In the genomic region with DNA sequence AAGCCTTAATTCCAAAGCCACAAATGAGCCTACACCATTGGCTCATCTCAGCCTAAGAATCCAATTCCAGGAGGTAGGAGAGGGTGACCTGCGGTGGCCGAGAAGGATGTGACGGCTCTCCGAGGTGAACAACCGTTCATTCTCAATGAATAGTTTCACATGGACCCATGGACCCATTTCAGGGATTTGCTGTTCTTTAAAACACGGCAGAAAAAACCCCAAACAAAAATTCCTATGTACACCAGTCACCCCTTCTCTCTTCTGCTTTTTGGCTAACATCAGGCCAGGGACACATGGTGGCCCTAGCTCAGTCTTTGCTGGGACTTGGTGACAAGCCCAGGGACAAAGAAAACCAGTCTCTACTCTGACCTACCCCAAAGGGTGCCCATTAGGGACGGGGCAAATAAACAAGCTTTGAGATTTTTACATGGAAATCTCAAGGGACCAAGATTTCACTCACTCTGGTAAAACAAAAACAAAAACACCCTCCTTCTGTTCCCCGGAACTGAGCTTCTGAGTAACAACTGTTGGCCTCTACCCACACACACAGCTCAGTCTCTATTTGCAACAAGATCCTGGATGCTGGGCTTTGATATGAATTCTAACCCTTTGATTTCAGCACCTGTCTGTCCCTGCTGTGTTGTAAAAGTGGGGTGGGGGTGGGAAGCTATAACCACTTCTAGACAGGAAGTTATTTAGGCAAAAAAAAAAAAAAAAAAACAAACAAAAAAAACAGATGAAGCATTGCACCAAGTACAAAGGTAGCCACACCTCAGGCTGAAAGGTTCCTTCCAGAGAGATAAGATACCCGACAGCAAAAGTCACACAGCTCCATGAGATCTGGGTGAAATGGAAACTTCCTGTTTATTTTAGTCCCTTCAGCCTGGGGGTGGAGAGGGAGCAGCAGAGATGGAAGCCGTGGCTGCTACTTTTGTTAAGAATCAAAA, we compare ENCODE assay signal across 8 cellular contexts. TPM values are rescaled to one million over a fixed set of nuclear protein-coding genes. Genes with fewer than 3 reads are reported as not detected.
DNase-seq lines count a peak whose midpoint lies in the region; ATAC-seq and TF ChIP-seq lines count a peak whose summit lies in the region.

No MANE protein-coding gene starts in this region.

- H3K27ac Mint-ChIP-seq in activated CD8-positive, alpha-beta T cell treated with anti-CD3 and anti-CD28 coated beads, Interleukin-2, amount 10 ng/mL, durations not matched to agents 7 days and 5 days: peak overlapping the region; percentile 86

- TF ChIP-seq RAD21 in liver (IDR thresholded peaks at IDR 0.05): no peak

- WGBS in liver: 63% methylated on average over 10 of the region's 10 CpGs

- in situ Hi-C loops in ACHN (cut with HindIII; ENCODE audit: low pct_ligation_motif_present, low pct_unique_long_range_greater_than_20kb, low sequenced_read_pairs): no loop called here

- peak; percentile 82 for ATAC-seq in activated CD8-positive, alpha-beta T cell treated with anti-CD3 and anti-CD28 coated beads, Interleukin-2, amount 10 ng/mL, durations not matched to agents 7 days and 5 days
- no peak for ATAC-seq in GM18498 (IDR thresholded peaks at IDR 0.05; ENCODE audit: unreplicated experiment)

- H3K27ac ChIP-seq in HUES48 (ENCODE audit: low read depth, low read length) (peak overlapping the region; percentile 59), liver (ENCODE audit: low read depth in 1 of 2, low read length in 2 of 2) (peak overlapping the region; percentile 72 to 73)

- H3K9me3 ChIP-seq in HUES48 (ENCODE audit: control insufficient read depth, insufficient read depth, low read length): no peaks in the 10 kb centered on the region; the same call in 1 of the 2 replicates
- H3K9me3 ChIP-seq in liver (ENCODE audit: control insufficient read depth in 4 of 4, low read length in 3 of 4): no peaks in the 10 kb centered on the region

- peaks cover 16% of the 10 kb centered on the region for H3K4me1 Mint-ChIP-seq in activated CD8-positive, alpha-beta T cell treated with anti-CD3 and anti-CD28 coated beads, Interleukin-2, amount 10 ng/mL, durations not matched to agents 7 days and 5 days (ENCODE audit: low read depth)

- DNase-seq in ACHN (peak; percentile 4), NAMALWA (ENCODE audit: low spot score) (no peak), retina (no peak), SKM-1 (lab: John Stamatoyannopoulos, UW; ENCODE audit: unreplicated experiment) (no peak)
- DNase-seq in activated CD8-positive, alpha-beta T cell treated with anti-CD3 and anti-CD28 coated beads, Interleukin-2, amount 10 ng/mL, durations not matched to agents 7 days and 5 days: peak; percentile 28

- H3K4me1 ChIP-seq in HUES48 (ENCODE audit: control insufficient read depth, insufficient read depth, low read length) (peaks cover 22% of the 10 kb centered on the region), liver (ENCODE audit: control insufficient read depth in 4 of 4, insufficient read depth in 4 of 4, low read length in 3 of 4) (peaks cover 0 to 6% (median 4%) of the 10 kb centered on the region in 4 donors)

- H3K9me3 Mint-ChIP-seq in activated CD8-positive, alpha-beta T cell treated with anti-CD3 and anti-CD28 coated beads, Interleukin-2, amount 10 ng/mL, durations not matched to agents 7 days and 5 days (ENCODE audit: insufficient read depth): no peaks in the 10 kb centered on the region

- no peak overlapping the region for H3K4me3 ChIP-seq in HUES48 (ENCODE audit: low read depth, low read length)
- no peak overlapping the region for H3K4me3 ChIP-seq in liver (ENCODE audit: low read depth in 1 of 3, low read length in 3 of 3)

- H3K9ac ChIP-seq in HUES48 (ENCODE audit: low read depth, low read length) (peak overlapping the region; percentile 5; the same call in 1 of the 2 replicates), liver (ENCODE audit: low read depth in 1 of 2, low read length in 2 of 2) (peak overlapping the region in 1 of 2 donors; percentile 72)

- no peaks in the 10 kb centered on the region for H3K27me3 Mint-ChIP-seq in activated CD8-positive, alpha-beta T cell treated with anti-CD3 and anti-CD28 coated beads, Interleukin-2, amount 10 ng/mL, durations not matched to agents 7 days and 5 days (ENCODE audit: low read depth)

- H3K36me3 ChIP-seq in HUES48 (ENCODE audit: control insufficient read depth, insufficient read depth, low read length) (no peaks in the 10 kb centered on the region), liver (ENCODE audit: control insufficient read depth in 4 of 4, insufficient read depth in 3 of 4, low read depth in 1 of 4, low read length in 3 of 4) (no peaks in the 10 kb centered on the region)

- H3K4me3 Mint-ChIP-seq in activated CD8-positive, alpha-beta T cell treated with anti-CD3 and anti-CD28 coated beads, Interleukin-2, amount 10 ng/mL, durations not matched to agents 7 days and 5 days: peak overlapping the region; percentile 40

- POLR2A ChIA-PET in activated CD8-positive, alpha-beta T cell treated with anti-CD3 and anti-CD28 coated beads, Interleukin-2, amount 10 ng/mL, durations not matched to agents 7 days and 5 days (lab: Charles Lee): interaction anchor here (1.3 to 1.9 kb wide), 2 partner anchors 50 to 59 kb away, joined by 3 to 6 read pairs; no protein-coding TSS in a partner anchor

- no peaks in the 10 kb centered on the region for H3K27me3 ChIP-seq in HUES48 (ENCODE audit: control insufficient read depth, insufficient read depth, low read length)
- H3K27me3 ChIP-seq in liver (ENCODE audit: control insufficient read depth in 4 of 4, insufficient read depth in 4 of 4, low read length in 3 of 4): no peaks in the 10 kb centered on the region

- H3K36me3 Mint-ChIP-seq in activated CD8-positive, alpha-beta T cell treated with anti-CD3 and anti-CD28 coated beads, Interleukin-2, amount 10 ng/mL, durations not matched to agents 7 days and 5 days (ENCODE audit: low read depth): no peaks in the 10 kb centered on the region

- CTCF ChIA-PET in activated CD8-positive, alpha-beta T cell treated with anti-CD3 and anti-CD28 coated beads, Interleukin-2, amount 10 ng/mL, durations not matched to agents 7 days and 5 days (lab: Charles Lee): interaction anchor here (1.4 kb wide), 1 partner anchor 60 kb away, joined by 7 read pairs; no protein-coding TSS in a partner anchor

- TF ChIP-seq CTCF in liver (IDR thresholded peaks at IDR 0.05; ENCODE audit: low read depth, low read length, missing input control): no peak

TF ChIP-seq in liver, 16 proteins besides CTCF, POLR2A, EP300 and RAD21 (continues in another document):
- TF ChIP-seq, protein P1, sequence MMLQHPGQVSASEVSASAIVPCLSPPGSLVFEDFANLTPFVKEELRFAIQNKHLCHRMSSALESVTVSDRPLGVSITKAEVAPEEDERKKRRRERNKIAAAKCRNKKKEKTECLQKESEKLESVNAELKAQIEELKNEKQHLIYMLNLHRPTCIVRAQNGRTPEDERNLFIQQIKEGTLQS (IDR thresholded peaks at IDR 0.05): no peak
- peak; percentile 39 to 44 for TF ChIP-seq RXRA (IDR thresholded peaks at IDR 0.05)
- no peak for TF ChIP-seq ZBTB33 (IDR thresholded peaks at IDR 0.05)
- TF ChIP-seq HNF4A (conservative IDR thresholded peaks at IDR 0.05): peak; percentile 76 to 87
- TF ChIP-seq HNF4G (IDR thresholded peaks at IDR 0.05): peak; percentile 31
- TF ChIP-seq FOXA2 (IDR thresholded peaks at IDR 0.05): no peak
- TF ChIP-seq EGR1 (IDR thresholded peaks at IDR 0.05; ENCODE audit: low read depth in 2 of 2): no peak
- TF ChIP-seq TAF1 (conservative IDR thresholded peaks at IDR 0.05): no peak
- TF ChIP-seq YY1 (IDR thresholded peaks at IDR 0.05): peak; percentile 17
- no peak for TF ChIP-seq MAX (IDR thresholded peaks at IDR 0.05)
- TF ChIP-seq JUND (IDR thresholded peaks at IDR 0.05): peak in 1 of 2 donors; percentile 14
- TF ChIP-seq SP1 (IDR thresholded peaks at IDR 0.05): peak; percentile 55
- peak in 1 of 2 donors; percentile 26 for TF ChIP-seq GABPA (IDR thresholded peaks at IDR 0.05 in 1 of 2, conservative IDR thresholded peaks at IDR 0.05 in 1 of 2)
- no peak for TF ChIP-seq NR2F2 (IDR thresholded peaks at IDR 0.05)

RNA-seq across cellular contexts. Expression of gene DDX3X, which starts 49.0 kb away (rescaled TPM):
- 100 to 1,000 TPM; 191 to 213 TPM for total RNA-seq in activated CD8-positive, alpha-beta T cell treated with anti-CD3 and anti-CD28 coated beads, Interleukin-2, amount 10 ng/mL, durations not matched to agents 7 days and 5 days
- 100 to 1,000 TPM; 119 to 216 TPM for total RNA-seq in liver
- polyA plus RNA-seq in liver: 10 to 100 TPM; 48.4 to 52.3 TPM

Comparison
In these comparisons a context has a peak if more than half of its experiments do, and no peak if none do; other contexts are left out.
1. DNase-seq: peak in ACHN (single experiment) and activated CD8-positive, alpha-beta T cell treated with anti-CD3 and anti-CD28 coated beads, Interleukin-2, amount 10 ng/mL, durations not matched to agents 7 days and 5 days (single experiment); none in NAMALWA (single experiment), retina (single experiment) and SKM-1 (single experiment).